In genomic region chr11:113023228-113023627, GRCh38 we compare ENCODE assay signal across 27 cellular contexts.
DNase-seq lines count a peak whose midpoint lies in the region; ATAC-seq and TF ChIP-seq lines count a peak whose summit lies in the region.
"Had no signal": no experiment of that assay in that cellular context is flagged by ENCODE, and none has a peak within 500 bp of the region (broad histone marks: within the 10 kb centered on the region; RNA-seq: fewer than 3 reads in every experiment).

No MANE protein-coding gene starts in this region.

- peaks cover 21% of the 10 kb centered on the region for H3K27me3 Mint-ChIP-seq in T-helper 17 cell
- H3K27me3 Mint-ChIP-seq in activated CD8-positive, alpha-beta T cell treated with anti-CD3 and anti-CD28 coated beads for 36 hours = no peaks in the 10 kb centered on the region

- no peaks in the 10 kb centered on the region for H3K36me3 ChIP-seq in A673 (ENCODE audit: insufficient read depth, low read length, poor library complexity, severe bottlenecking)
- H3K36me3 ChIP-seq in SK-N-MC (ENCODE audit: insufficient read depth, low read length) = no peaks in the 10 kb centered on the region
- H3K36me3 ChIP-seq: lower lobe of right lung, sigmoid colon had no signal

- H3K27me3 ChIP-seq in A673 (replicated peaks; ENCODE audit: insufficient read depth, low read depth, low read length, poor library complexity) = no peaks in the 10 kb centered on the region
- H3K27me3 ChIP-seq: sigmoid colon had no signal

- no peak overlapping the region for H3K27ac Mint-ChIP-seq in T-helper 17 cell
- no peak overlapping the region for H3K27ac Mint-ChIP-seq in activated CD8-positive, alpha-beta T cell treated with anti-CD3 and anti-CD28 coated beads for 36 hours
- H3K27ac Mint-ChIP-seq: activated CD8-positive, alpha-beta T cell treated with anti-CD3 and anti-CD28 coated beads, Interleukin-2, amount 10 ng/mL, durations not matched to agents 7 days and 5 days; activated naive CD8-positive, alpha-beta T cell; CD8-positive, alpha-beta memory T cell; naive thymus-derived CD8-positive, alpha-beta T cell; stimulated activated naive CD8-positive, alpha-beta T cell treated with anti-CD3 and anti-CD28 coated beads, Interleukin-15, Interleukin-2, amounts not matched to agents 100 ng/mL and 50 ng/mL, for 24 hours; T-cell had no signal

- intact Hi-C loops in A673 (cut with micrococcal nuclease; ENCODE audit: unreplicated experiment) = no loop called here
- intact Hi-C loops in activated CD8-positive, alpha-beta T cell treated with anti-CD3 and anti-CD28 coated beads for 36 hours (cut with micrococcal nuclease) = no loop called here

- CTCF ChIA-PET in A673 (lab: Charles Lee) = no interaction called here
- CTCF ChIA-PET in activated CD8-positive, alpha-beta T cell treated with anti-CD3 and anti-CD28 coated beads for 36 hours (lab: Charles Lee) = no interaction called here

- no peaks in the 10 kb centered on the region for H3K9me3 ChIP-seq in A673 (ENCODE audit: low read depth, low read length, poor library complexity, severe bottlenecking)
- no peaks in the 10 kb centered on the region for H3K9me3 ChIP-seq in SK-N-MC (ENCODE audit: low read depth, low read length)
- H3K9me3 ChIP-seq in T-helper 17 cell (ENCODE audit: control insufficient read depth, low read length, poor library complexity, severe bottlenecking) = no peaks in the 10 kb centered on the region
- H3K9me3 ChIP-seq: lower lobe of right lung, sigmoid colon had no signal

- H3K4me3 ChIP-seq in A673 (ENCODE audit: low read depth, low read length, poor library complexity, severe bottlenecking) (no peak overlapping the region), SK-N-MC (peak overlapping the region; percentile 4; the same call in 1 of the 2 replicates), fibroblast of villous mesenchyme (ENCODE audit: low read depth, low read length) (no peak overlapping the region)
- H3K4me3 ChIP-seq: lower lobe of right lung, sigmoid colon had no signal

- H3K27ac ChIP-seq in A673 (ENCODE audit: low read depth, low read length, poor library complexity, severe bottlenecking) = no peak overlapping the region
- H3K27ac ChIP-seq in SK-N-MC = no peak overlapping the region
- H3K27ac ChIP-seq: lower lobe of right lung, parathyroid adenoma, sigmoid colon had no signal

- peaks cover 12% of the 10 kb centered on the region for H3K4me1 ChIP-seq in A673 (ENCODE audit: insufficient read depth, low read length, poor library complexity, severe bottlenecking)
- H3K4me1 ChIP-seq: lower lobe of right lung, parathyroid adenoma had no signal

- ATAC-seq in T-helper 17 cell (no peak), GM18519 (IDR thresholded peaks at IDR 0.05; ENCODE audit: low FRiP score, unreplicated experiment) (no peak), HG03196 (IDR thresholded peaks at IDR 0.05; ENCODE audit: unreplicated experiment) (no peak)
- ATAC-seq in activated CD8-positive, alpha-beta T cell treated with anti-CD3 and anti-CD28 coated beads for 36 hours = no peak
- ATAC-seq: activated CD8-positive, alpha-beta T cell treated with anti-CD3 and anti-CD28 coated beads, Interleukin-2, amount 10 ng/mL, durations not matched to agents 7 days and 5 days; activated T-cell treated with anti-CD3 and anti-CD28 coated beads, Interleukin-2, amount 50 U/mL, for 4 hours; lower lobe of right lung; naive thymus-derived CD8-positive, alpha-beta T cell; T-cell had no signal

- TF ChIP-seq CTCF in A673 (conservative IDR thresholded peaks at IDR 0.05; ENCODE audit: low read depth, low read length) = no peak
- TF ChIP-seq CTCF in fibroblast of villous mesenchyme (IDR thresholded peaks at IDR 0.05; ENCODE audit: insufficient read depth, low read depth, low read length) = no peak
- no peak for TF ChIP-seq CTCF in activated CD8-positive, alpha-beta T cell treated with anti-CD3 and anti-CD28 coated beads for 36 hours (IDR thresholded peaks at IDR 0.05)

- H3K9ac ChIP-seq in SK-N-MC (ENCODE audit: insufficient read length) = no peak overlapping the region
- H3K9ac ChIP-seq: parathyroid adenoma had no signal

- no TSS peak for BruUV-seq in A673 (replicated peaks; lab: Mats Ljungman, UMichigan)

- POLR2A ChIA-PET in A673 (lab: Charles Lee; ENCODE audit: low non-redundant PET) = no interaction called here
- POLR2A ChIA-PET in activated CD8-positive, alpha-beta T cell treated with anti-CD3 and anti-CD28 coated beads for 36 hours (lab: Charles Lee) = no interaction called here

- H3K4me1 Mint-ChIP-seq in T-helper 17 cell = no peaks in the 10 kb centered on the region
- no peaks in the 10 kb centered on the region for H3K4me1 Mint-ChIP-seq in activated CD8-positive, alpha-beta T cell treated with anti-CD3 and anti-CD28 coated beads for 36 hours (ENCODE audit: low read depth)
- H3K4me1 Mint-ChIP-seq: CD8-positive, alpha-beta memory T cell; naive thymus-derived CD8-positive, alpha-beta T cell; T-cell had no signal

- no peaks in the 10 kb centered on the region for H3K9me3 Mint-ChIP-seq in activated CD8-positive, alpha-beta T cell treated with anti-CD3 and anti-CD28 coated beads for 36 hours
- H3K9me3 Mint-ChIP-seq: activated T-cell treated with anti-CD3 and anti-CD28 coated beads, Interleukin-2, amount 50 U/mL, for 4 hours; CD8-positive, alpha-beta memory T cell; immature natural killer cell; naive thymus-derived CD8-positive, alpha-beta T cell; stimulated activated naive CD8-positive, alpha-beta T cell treated with anti-CD3 and anti-CD28 coated beads, Interleukin-15, Interleukin-2, amounts not matched to agents 100 ng/mL and 50 ng/mL, for 24 hours; T-cell had no signal

- DNase-seq in A673 (ENCODE audit: low spot score) (peak; percentile 68), GM04503 (ENCODE audit: low read depth) (peak; percentile 65), SK-N-MC (ENCODE audit: low read depth, low spot score) (no peak), fibroblast of villous mesenchyme (ENCODE audit: low read depth) (peak; percentile 10), T-helper 17 cell (no peak)
- no peak for DNase-seq in activated CD8-positive, alpha-beta T cell treated with anti-CD3 and anti-CD28 coated beads for 36 hours
- DNase-seq: activated CD8-positive, alpha-beta T cell treated with anti-CD3 and anti-CD28 coated beads, Interleukin-2, amount 10 ng/mL, durations not matched to agents 7 days and 5 days; activated T-cell treated with anti-CD3 and anti-CD28 coated beads, Interleukin-2, amount 50 U/mL, for 4 hours; CD8-positive, alpha-beta memory T cell; DMS79 treated with DMSO at 0.1 percent for 48 hours; erythroblast; H7; immature natural killer cell; lower lobe of right lung; naive thymus-derived CD8-positive, alpha-beta T cell; NCI-H1105; NCI-H2107; NCI-H748 treated with DMSO at 0.1 percent for 48 hours; sigmoid colon; stimulated activated CD4-positive, alpha-beta T cell treated with anti-CD3 and anti-CD28 coated beads, Interleukin-1b, Interleukin-23, amount 100 ng/mL, for 48 hours; T-cell; trophoblast cell had no signal

- no peak overlapping the region for H3K4me3 Mint-ChIP-seq in T-helper 17 cell
- no peak overlapping the region for H3K4me3 Mint-ChIP-seq in activated CD8-positive, alpha-beta T cell treated with anti-CD3 and anti-CD28 coated beads for 36 hours
- H3K4me3 Mint-ChIP-seq: activated CD8-positive, alpha-beta T cell treated with anti-CD3 and anti-CD28 coated beads, Interleukin-2, amount 10 ng/mL, durations not matched to agents 7 days and 5 days; activated naive CD8-positive, alpha-beta T cell; activated T-cell treated with anti-CD3 and anti-CD28 coated beads, Interleukin-2, amount 50 U/mL, for 4 hours; CD8-positive, alpha-beta memory T cell; immature natural killer cell; naive thymus-derived CD8-positive, alpha-beta T cell; stimulated activated naive CD8-positive, alpha-beta T cell treated with anti-CD3 and anti-CD28 coated beads, Interleukin-15, Interleukin-2, amounts not matched to agents 100 ng/mL and 50 ng/mL, for 24 hours; T-cell had no signal

- no peaks in the 10 kb centered on the region for H3K36me3 Mint-ChIP-seq in T-helper 17 cell (ENCODE audit: low read depth)
- no peaks in the 10 kb centered on the region for H3K36me3 Mint-ChIP-seq in activated CD8-positive, alpha-beta T cell treated with anti-CD3 and anti-CD28 coated beads for 36 hours (ENCODE audit: low read depth)
- H3K36me3 Mint-ChIP-seq: activated naive CD8-positive, alpha-beta T cell; CD8-positive, alpha-beta memory T cell; immature natural killer cell; naive thymus-derived CD8-positive, alpha-beta T cell; T-cell had no signal

Comparison
In these comparisons a context has a peak if more than half of its experiments do, and no peak if none do; other contexts are left out.
1. DNase-seq: peak in A673 (single experiment), GM04503 (single experiment) and fibroblast of villous mesenchyme (single experiment); none in SK-N-MC (single experiment), T-helper 17 cell (0 of 3) and activated CD8-positive, alpha-beta T cell treated with anti-CD3 and anti-CD28 coated beads for 36 hours (single experiment).